ENCODE assay signal across 8 cellular contexts in the genomic region with DNA sequence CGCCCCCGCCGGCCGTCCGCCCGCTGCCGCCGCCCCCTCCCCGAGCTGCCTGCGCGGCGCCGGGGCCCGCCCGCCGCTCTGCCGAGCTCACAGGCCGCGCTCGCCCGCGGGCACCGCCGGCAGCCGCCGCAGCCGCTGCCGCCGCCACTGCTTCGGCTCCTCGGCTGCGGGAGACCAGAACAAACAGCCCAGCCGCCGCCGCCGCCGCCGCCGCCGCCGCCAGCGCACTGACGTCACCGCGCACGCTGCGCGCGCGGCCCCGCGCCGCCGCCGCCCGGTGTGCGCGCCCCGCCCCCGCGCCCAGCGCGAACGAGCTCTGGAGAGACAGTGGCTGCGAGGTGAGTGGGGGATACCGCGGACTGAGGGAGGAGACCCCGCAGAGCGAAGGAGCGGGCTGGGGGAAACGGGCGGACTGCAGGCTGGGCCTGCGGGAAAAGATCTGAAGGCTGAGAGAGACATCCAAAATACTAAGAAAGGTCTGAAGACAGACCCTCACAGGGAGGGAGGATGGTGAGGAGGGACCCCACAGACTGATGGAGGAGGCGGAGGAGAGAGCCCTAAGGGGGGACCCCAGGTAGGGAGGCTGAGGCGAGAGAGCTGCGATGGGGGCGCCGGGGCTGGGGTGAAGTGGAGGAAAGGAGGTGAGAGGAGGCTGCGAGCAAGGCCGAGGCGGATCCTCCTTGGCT. TPM values are rescaled to one million over a fixed set of nuclear protein-coding genes. Genes with fewer than 3 reads are reported as not detected.
DNase-seq lines count a peak whose midpoint lies in the region; ATAC-seq, FAIRE-seq and TF ChIP-seq lines count a peak whose summit lies in the region.

A gene (minus strand): TSS at position 229 of the 686 bp plus-strand sequence. CDS start 59,440 bp downstream, outside the sequence.

- peak within 1 kb of the TSS; percentile 76 for H3K27ac ChIP-seq in HepG2 (ENCODE audit: extremely low read length, insufficient read depth, low read length)

- H4K20me1 ChIP-seq in HepG2 (ENCODE audit: insufficient read depth, low read length), result peaks cover 38% of the 10 kb centered on the region

- H3K4me1 Mint-ChIP-seq in activated CD4-positive, alpha-beta T cell treated with anti-CD3 and anti-CD28 coated beads, Interleukin-2, amount 10 ng/mL, durations not matched to agents 7 days and 5 days, result peaks cover 40% of the 10 kb centered on the region

- H3K36me3 Mint-ChIP-seq in activated CD4-positive, alpha-beta T cell treated with anti-CD3 and anti-CD28 coated beads, Interleukin-2, amount 10 ng/mL, durations not matched to agents 7 days and 5 days (ENCODE audit: low read depth), result peaks cover 9% of the 10 kb centered on the region

- peak within 1 kb of the TSS; percentile 95 for H3K4me3 Mint-ChIP-seq in activated CD4-positive, alpha-beta T cell treated with anti-CD3 and anti-CD28 coated beads, Interleukin-2, amount 10 ng/mL, durations not matched to agents 7 days and 5 days

- peak; percentile 89 for FAIRE-seq in GM12892 (lab: Jason Lieb, UNC)
- no peak for FAIRE-seq in HepG2 (lab: Jason Lieb, UNC)

- H3K27ac Mint-ChIP-seq in activated CD4-positive, alpha-beta T cell treated with anti-CD3 and anti-CD28 coated beads, Interleukin-2, amount 10 ng/mL, durations not matched to agents 7 days and 5 days, result peak within 1 kb of the TSS; percentile 94

- CTCF ChIA-PET in activated CD4-positive, alpha-beta T cell treated with anti-CD3 and anti-CD28 coated beads, Interleukin-2, amount 10 ng/mL, durations not matched to agents 7 days and 5 days (lab: Charles Lee), result interaction anchor here (0.7 to 1.8 kb wide), 4 partner anchors 11 to 223 kb away, joined by 3 to 4 read pairs (median 3); no protein-coding TSS in a partner anchor
- CTCF ChIA-PET in HepG2 (lab: Yijun Ruan, JAX; ENCODE audit: low intra/inter-chr PET ratio, low total read pairs), result no interaction called here

- TF ChIP-seq RAD21 in HepG2 (CRISPR knock-in tag; IDR thresholded peaks at IDR 0.05), result no peak

- peaks cover 0 to 4% of the 10 kb centered on the region in 2 experiments; a peak in 1 of 5 replicates for H3K36me3 ChIP-seq in HepG2 (replicated peaks in 1 of 2; ENCODE audit: control insufficient read depth in 1 of 2, insufficient read depth in 2 of 2, low read length in 2 of 2)

- H3K9me3 Mint-ChIP-seq in activated CD4-positive, alpha-beta T cell treated with anti-CD3 and anti-CD28 coated beads, Interleukin-2, amount 10 ng/mL, durations not matched to agents 7 days and 5 days, result no peaks in the 10 kb centered on the region

- TSS peak; percentile 68 for BruUV-seq in HepG2 (replicated peaks; lab: Mats Ljungman, UMichigan)

- WGBS in HepG2 (ENCODE audit: low lambda C conversion rate), result 2% methylated on average over 45 of the region's 81 CpGs

- peaks cover 53% of the 10 kb centered on the region for H3K79me2 ChIP-seq in HepG2 (ENCODE audit: insufficient read depth, low read length)

- intact Hi-C loops in HepG2 (cut with micrococcal nuclease; ENCODE audit: unreplicated experiment), result loop anchor here (5.0 kb wide), 1 partner anchor 35 kb away; no protein-coding TSS in a partner anchor

- no peaks in the 10 kb centered on the region for H3K27me3 Mint-ChIP-seq in activated CD4-positive, alpha-beta T cell treated with anti-CD3 and anti-CD28 coated beads, Interleukin-2, amount 10 ng/mL, durations not matched to agents 7 days and 5 days

- TF ChIP-seq EP300 in HepG2 (IDR thresholded peaks at IDR 0.05; ENCODE audit: low read depth in 2 of 2, low read length in 2 of 2) (no peak), HepG2 (CRISPR knock-in tag; IDR thresholded peaks at IDR 0.05; ENCODE audit: borderline replicate concordance) (no peak)

- in situ Hi-C loops in HepG2 (cut with HindIII; ENCODE audit: extremely low pct_ligation_motif_present, low pct_unique_long_range_greater_than_20kb), result loop anchor here (5.0 kb wide), 1 partner anchor 35 kb away; no protein-coding TSS in a partner anchor

- H3K9ac ChIP-seq in HepG2 (ENCODE audit: insufficient read depth, low read depth, low read length), result peak within 1 kb of the TSS; percentile 98

- H3K9me3 ChIP-seq in HepG2 (ENCODE audit: low read length), result no peaks in the 10 kb centered on the region

- H3K4me1 ChIP-seq in HepG2 (ENCODE audit: insufficient read depth, low read length), result peaks cover 44% of the 10 kb centered on the region

- no peaks in the 10 kb centered on the region; a peak in 1 of 5 replicates for H3K27me3 ChIP-seq in HepG2 (ENCODE audit: control insufficient read depth in 1 of 2, insufficient read depth in 2 of 2, low read length in 2 of 2)

- no peak for TF ChIP-seq CTCF in HepG2 (CRISPR knock-in tag; IDR thresholded peaks at IDR 0.05)

- POLR2A ChIA-PET in activated CD4-positive, alpha-beta T cell treated with anti-CD3 and anti-CD28 coated beads, Interleukin-2, amount 10 ng/mL, durations not matched to agents 7 days and 5 days (lab: Charles Lee), result no interaction called here
- POLR2A ChIA-PET in HepG2 (lab: Yijun Ruan, JAX), result interaction anchor here (1.0 to 2.7 kb wide), 4 partner anchors 29 to 87 kb away, joined by 3 to 20 read pairs (median 6); a partner anchor contains a TSS

- TF ChIP-seq POLR2A in GM12892 (IDR thresholded peaks at IDR 0.05; ENCODE audit: low read depth, low read length), result peak; percentile 45; the same call in 1 of the 2 replicates
- peak in 1 of 2 experiments; percentile 63; a peak in 2 of 4 replicates for TF ChIP-seq POLR2A in HepG2 (IDR thresholded peaks at IDR 0.05; ENCODE audit: insufficient read depth in 1 of 2, low read depth in 2 of 2, low read length in 2 of 2)

- peak within 1 kb of the TSS; percentile 96 for H3K4me2 ChIP-seq in HepG2 (ENCODE audit: low read depth, low read length)

- DNase-seq in GM12892 (ENCODE audit: insufficient read length) (peak; percentile 77), NCI-H2171 (lab: John Stamatoyannopoulos, UW) (peak; percentile 61), dedifferentiated amniotic fluid mesenchymal stem cell (ENCODE audit: extremely low spot score) (peak; percentile 32), HepG2 (ENCODE audit: low spot score) (no peak)
- DNase-seq in activated CD4-positive, alpha-beta T cell treated with anti-CD3 and anti-CD28 coated beads, Interleukin-2, amount 10 ng/mL, durations not matched to agents 7 days and 5 days, result peak; percentile 74
- peak; percentile 83 for DNase-seq in stimulated activated CD4-positive, alpha-beta T cell treated with anti-CD3 and anti-CD28 coated beads, Interleukin-4, amount 100 ng/mL, for 1 hour

- H2AFZ ChIP-seq in HepG2 (ENCODE audit: low read length), result no peak within 1 kb of the TSS

- ATAC-seq in HG02623 (IDR thresholded peaks at IDR 0.05; ENCODE audit: unreplicated experiment), result peak; percentile 47
- ATAC-seq in HepG2, result peak; percentile 66
- ATAC-seq in HG02938 (IDR thresholded peaks at IDR 0.05; ENCODE audit: unreplicated experiment), result no peak

- H3K4me3 ChIP-seq in HepG2 (replicated peaks in 1 of 3; ENCODE audit: insufficient read depth in 1 of 3, low read depth in 2 of 3, low read length in 3 of 3), result peak within 1 kb of the TSS; percentile 86 to 99 (median 99)

TF ChIP-seq in HepG2, 621 proteins besides CTCF, POLR2A, EP300 and RAD21 (continues in another document):
- TF ChIP-seq SMARCC2 (IDR thresholded peaks at IDR 0.05) (no peak), ZNF468 (CRISPR knock-in tag; IDR thresholded peaks at IDR 0.05) (no peak), IKZF1 (IDR thresholded peaks at IDR 0.05) (no peak), MIER3 (CRISPR knock-in tag; IDR thresholded peaks at IDR 0.05; ENCODE audit: borderline replicate concordance) (no peak), ZEB1 (IDR thresholded peaks at IDR 0.05; ENCODE audit: insufficient replicate concordance, low read depth) (no peak), ZBTB1 (CRISPR knock-in tag; IDR thresholded peaks at IDR 0.05; ENCODE audit: borderline replicate concordance) (no peak), TAF1 (CRISPR knock-in tag; IDR thresholded peaks at IDR 0.05) (peak; percentile 61)

RNA-seq across cellular contexts. Expression of the gene that starts here (rescaled TPM):
- 20.4 TPM for polyA plus RNA-seq in GM12892 (2012; ENCODE audit: missing spikeins)
- 100 to 1,000 TPM; 114 to 115 TPM for total RNA-seq in activated CD4-positive, alpha-beta T cell treated with anti-CD3 and anti-CD28 coated beads, Interleukin-2, amount 10 ng/mL, durations not matched to agents 7 days and 5 days
- 11.4 TPM in 2 replicates for total RNA-seq in HepG2 (2016; rRNA removed; fragmentation: Illumina TruSeq; extraction: Trizol)
- total RNA-seq in HepG2 (2016; cell fraction: cytosol; rRNA removed; fragmentation: Illumina TruSeq; extraction: Trizol; ENCODE audit: low read depth), result 9.3 and 10.8 TPM in 2 replicates
- 9.9 and 11.8 TPM in 2 replicates for total RNA-seq in HepG2 (2016; cell fraction: insoluble cytoplasmic fraction; rRNA removed; fragmentation: Illumina TruSeq; extraction: Trizol)
- total RNA-seq in HepG2 (2016; cell fraction: membrane; rRNA removed; fragmentation: Illumina TruSeq; extraction: Trizol), result 14.9 and 16.5 TPM in 2 replicates
- 16.3 and 19.3 TPM in 2 replicates for total RNA-seq in HepG2 (2016; cell fraction: nucleus; rRNA removed; fragmentation: Illumina TruSeq; extraction: Trizol)
- polyA plus RNA-seq in HepG2 (2011; rRNA removed), result 10.5 TPM in 2 replicates
- 5.5 and 5.9 TPM in 2 replicates for polyA plus RNA-seq in HepG2 (2011; cell fraction: cytosol; rRNA removed)
- polyA plus RNA-seq in HepG2 (2011; cell fraction: nucleus; rRNA removed), result 33.7 and 40.9 TPM in 2 replicates
- 38.7 and 50.8 TPM in 2 replicates for polyA plus RNA-seq in HepG2 (2012)
- 3.9 and 4.0 TPM in 2 replicates for polyA plus RNA-seq in HepG2 (2016; cell fraction: cytosol; fragmentation: Illumina TruSeq; extraction: Trizol; ENCODE audit: low read depth)
- 19.8 and 29.3 TPM in 2 replicates for polyA plus RNA-seq in HepG2 (2016; cell fraction: insoluble cytoplasmic fraction; fragmentation: Illumina TruSeq; extraction: Trizol; ENCODE audit: low read depth)
- polyA plus RNA-seq in HepG2 (2016; cell fraction: membrane; fragmentation: Illumina TruSeq; extraction: Trizol; ENCODE audit: low read depth), result 14.9 and 16.3 TPM in 2 replicates
- polyA plus RNA-seq in HepG2 (2016; cell fraction: nucleus; fragmentation: Illumina TruSeq; extraction: Trizol; ENCODE audit: insufficient read depth, low read depth), result 50.8 and 56.4 TPM in 2 replicates
- polyA minus RNA-seq in HepG2 (2011; rRNA and poly(A)+ RNA removed; ENCODE audit: low replicate concordance), result 42.7 and 54.2 TPM in 2 replicates
- polyA minus RNA-seq in HepG2 (2011; cell fraction: cytosol; rRNA and poly(A)+ RNA removed), result 22.2 and 24.6 TPM in 2 replicates
- polyA minus RNA-seq in HepG2 (2011; cell fraction: nucleus; rRNA and poly(A)+ RNA removed), result 49.4 and 56.1 TPM in 2 replicates
